8 cellular contexts compared by ENCODE assay signal in genomic region chrX:2967998-2968909, GRCh38. TPM values are rescaled to one million over a fixed set of nuclear protein-coding genes. Genes with fewer than 3 reads are reported as not detected.
DNase-seq lines count a peak whose midpoint lies in the region; ATAC-seq and TF ChIP-seq lines count a peak whose summit lies in the region.

No MANE protein-coding gene starts in this region.

- H3K9me3 Mint-ChIP-seq in effector memory CD8-positive, alpha-beta T cell, result no peaks in the 10 kb centered on the region

- H3K79me1 ChIP-seq in trophoblast cell (ENCODE audit: low read length), result peaks cover 6% of the 10 kb centered on the region

- peak; percentile 66 for ATAC-seq in effector memory CD8-positive, alpha-beta T cell (replicated peaks)
- no peak for ATAC-seq in HG03095 (IDR thresholded peaks at IDR 0.05; ENCODE audit: unreplicated experiment)

- no peaks in the 10 kb centered on the region for H4K20me1 ChIP-seq in SK-N-SH (ENCODE audit: insufficient read depth)

- no peak for TF ChIP-seq RAD21 in SK-N-SH (IDR thresholded peaks at IDR 0.05; ENCODE audit: low read length)

- H3K4me1 Mint-ChIP-seq in effector memory CD8-positive, alpha-beta T cell (ENCODE audit: low read depth in 2 of 2), result peaks cover 0 to 4% of the 10 kb centered on the region in 2 donors

- H2BK5ac ChIP-seq in trophoblast cell (ENCODE audit: low read depth, low read length, poor library complexity), result no peak overlapping the region

- H3K27ac Mint-ChIP-seq in effector memory CD8-positive, alpha-beta T cell, result no peak overlapping the region

- H3K4me3 ChIP-seq in SK-N-SH (ENCODE audit: low read depth in 2 of 2, low read length in 1 of 2), result peak overlapping the region; percentile 7 to 50; a peak in 3 of 4 replicates
- H3K4me3 ChIP-seq in trophoblast cell (ENCODE audit: low read depth, low read length), result no peak overlapping the region

- H3K27me3 Mint-ChIP-seq in effector memory CD8-positive, alpha-beta T cell, result peaks cover 5 to 7% of the 10 kb centered on the region in 2 donors

- no peak overlapping the region for H3K23ac ChIP-seq in trophoblast cell (ENCODE audit: low read length)

- no peak overlapping the region for H4K91ac ChIP-seq in trophoblast cell (ENCODE audit: low read depth, low read length)

- DNase-seq in GM03348 (ENCODE audit: low spot score) (peak; percentile 40), SK-N-SH (no peak), trophoblast cell (peak in 1 of 2 donors; percentile 6), NCI-H82 (lab: John Stamatoyannopoulos, UW) (no peak), GF-D8 (lab: John Stamatoyannopoulos, UW) (no peak), NCI-H748 treated with DMSO at 0.1 percent for 48 hours (lab: John Stamatoyannopoulos, UW) (no peak)
- DNase-seq in effector memory CD8-positive, alpha-beta T cell, result no peak

- no peak overlapping the region for H3K18ac ChIP-seq in trophoblast cell (ENCODE audit: low read length)

- no peak for TF ChIP-seq CTCF in SK-N-SH (IDR thresholded peaks at IDR 0.05)

- 37% methylated on average over 26 of the region's 27 CpGs for WGBS in SK-N-SH (ENCODE audit: low lambda C conversion rate)
- WGBS in trophoblast cell (ENCODE audit: extremely low coverage, insufficient coverage, insufficient read length), result no CpG with 5 or more reads among the region's 27 CpGs

- no peak overlapping the region for H3K14ac ChIP-seq in trophoblast cell (ENCODE audit: low read length)

- no peaks in the 10 kb centered on the region for H3K79me2 ChIP-seq in SK-N-SH (ENCODE audit: insufficient read depth)
- no peaks in the 10 kb centered on the region for H3K79me2 ChIP-seq in trophoblast cell (ENCODE audit: control insufficient read depth, insufficient read depth, low read length, poor library complexity)

- H2BK120ac ChIP-seq in trophoblast cell (ENCODE audit: insufficient read depth, low read length, poor library complexity), result no peak overlapping the region

- H3K27me3 ChIP-seq in SK-N-SH (ENCODE audit: insufficient read depth) (no peaks in the 10 kb centered on the region), trophoblast cell (ENCODE audit: insufficient read depth, low read length) (no peaks in the 10 kb centered on the region)

- H3K4me2 ChIP-seq in SK-N-SH, result peak overlapping the region; percentile 74
- H3K4me2 ChIP-seq in trophoblast cell (ENCODE audit: low read length), result no peak overlapping the region

- H2BK12ac ChIP-seq in trophoblast cell (ENCODE audit: low read length), result no peak overlapping the region

- H3K4me3 Mint-ChIP-seq in effector memory CD8-positive, alpha-beta T cell, result peak overlapping the region; percentile 45 to 59

- no peak overlapping the region for H4K8ac ChIP-seq in trophoblast cell (ENCODE audit: low read depth, low read length)

- CTCF ChIA-PET in SK-N-SH (lab: Yijun Ruan, JAX), result no interaction called here

- no peak overlapping the region for H2AK5ac ChIP-seq in trophoblast cell (ENCODE audit: low read length)

- H3K9me3 ChIP-seq in SK-N-SH, result no peaks in the 10 kb centered on the region
- no peaks in the 10 kb centered on the region for H3K9me3 ChIP-seq in trophoblast cell (ENCODE audit: insufficient read depth, low read depth, low read length)

- H3K9me2 ChIP-seq in SK-N-SH, result no peaks in the 10 kb centered on the region

- H3K27ac ChIP-seq in SK-N-SH (ENCODE audit: low read depth in 2 of 2, low read length in 1 of 2) (no peak overlapping the region), trophoblast cell (ENCODE audit: low read depth, low read length) (peak overlapping the region; percentile 51)

- no peaks in the 10 kb centered on the region for H3K36me3 Mint-ChIP-seq in effector memory CD8-positive, alpha-beta T cell (ENCODE audit: insufficient read depth)

- H4K12ac ChIP-seq in trophoblast cell (ENCODE audit: low read depth, low read length), result no peak overlapping the region

- no peak overlapping the region for H3K4ac ChIP-seq in trophoblast cell (ENCODE audit: low read depth, low read length)

- TF ChIP-seq EP300 in SK-N-SH (IDR thresholded peaks at IDR 0.05; ENCODE audit: borderline replicate concordance in 1 of 2, low read depth in 1 of 2, low read length in 1 of 2), result no peak

- H3K36me3 ChIP-seq in SK-N-SH (replicated peaks in 1 of 2; ENCODE audit: control insufficient read depth in 1 of 2, insufficient read depth in 2 of 2, low read length in 1 of 2), result no peaks in the 10 kb centered on the region
- no peaks in the 10 kb centered on the region for H3K36me3 ChIP-seq in trophoblast cell (ENCODE audit: control insufficient read depth in 1 of 2, insufficient read depth in 2 of 2, low read length in 2 of 2)

- H2AFZ ChIP-seq in SK-N-SH (ENCODE audit: low read depth) (peak overlapping the region; percentile 30), trophoblast cell (ENCODE audit: insufficient read depth, low read length, poor library complexity) (no peak overlapping the region)

- no peak overlapping the region for H3K9ac ChIP-seq in SK-N-SH
- no peak overlapping the region for H3K9ac ChIP-seq in trophoblast cell (ENCODE audit: low read length)

- POLR2A ChIA-PET in SK-N-SH (lab: Yijun Ruan, JAX), result no interaction called here

- H3K4me1 ChIP-seq in SK-N-SH (ENCODE audit: control insufficient read depth in 1 of 2, insufficient read depth in 2 of 2, low read depth in 1 of 2, low read length in 1 of 2) (0 out of 4 replicates have a peak, but pooled peaks cover 0 to 3% of the 10 kb centered on the region in 2 experiments), trophoblast cell (ENCODE audit: control insufficient read depth in 1 of 2, insufficient read depth in 2 of 2, low read length in 2 of 2) (peaks cover 8 to 10% of the 10 kb centered on the region in 2 experiments)

- H3F3A ChIP-seq in SK-N-SH (replicated peaks; ENCODE audit: insufficient read depth), result peaks cover 3% of the 10 kb centered on the region

TF ChIP-seq in SK-N-SH, 30 proteins besides CTCF, POLR2A, EP300 and RAD21:
- TF ChIP-seq NRF1 (IDR thresholded peaks at IDR 0.05; ENCODE audit: low read depth, low read length) (peak; percentile 24; the same call in 1 of the 2 replicates), SMC3 (IDR thresholded peaks at IDR 0.05; ENCODE audit: low read depth, low read length) (no peak), GATA2 (CRISPR knock-in tag; IDR thresholded peaks at IDR 0.05) (no peak)

RNA-seq across cellular contexts. Expression of gene ARSH, which starts 38.1 kb away (rescaled TPM):
- polyA plus RNA-seq in SK-N-SH (2012; rRNA removed), result not detected in 2 replicates
- not detected in 2 replicates for polyA plus RNA-seq in SK-N-SH (2012; cell fraction: cytosol; rRNA removed)
- 0.04 TPM in 1 of 2 replicates, not detected in the other for polyA plus RNA-seq in SK-N-SH (2012; cell fraction: nucleus; rRNA removed)
- polyA plus RNA-seq in trophoblast cell (2013), result 0.01 and 0.03 TPM in 2 replicates

RNA-seq across cellular contexts. Expression of gene ARSD, which starts 39.1 kb away (rescaled TPM):
- 19.8 and 20.0 TPM in 2 replicates for polyA plus RNA-seq in SK-N-SH (2012; rRNA removed)
- polyA plus RNA-seq in SK-N-SH (2012; cell fraction: cytosol; rRNA removed), result 14.9 and 15.9 TPM in 2 replicates
- polyA plus RNA-seq in SK-N-SH (2012; cell fraction: nucleus; rRNA removed), result 23.4 and 30.9 TPM in 2 replicates
- polyA plus RNA-seq in trophoblast cell (2013), result 12.1 and 12.5 TPM in 2 replicates
